Comparison of ENCODE assay signal across 9 cellular contexts in genomic region chr3:36991147-36991546, GRCh38. TPM values are rescaled to one million over a fixed set of nuclear protein-coding genes. Genes with fewer than 3 reads are reported as not detected.
DNase-seq lines count a peak whose midpoint lies in the region; ATAC-seq, FAIRE-seq and TF ChIP-seq lines count a peak whose summit lies in the region.
"Had no signal": no experiment of that assay in that cellular context is flagged by ENCODE, and none has a peak within 500 bp of the region (broad histone marks: within the 10 kb centered on the region; RNA-seq: fewer than 3 reads in every experiment).

No MANE protein-coding gene starts in this region.

- peak overlapping the region; percentile 88 for H3K27ac ChIP-seq in OCI-LY3 (ENCODE audit: low read length)
- H3K27ac ChIP-seq in right cardiac atrium (ENCODE audit: low read length): peak overlapping the region; percentile 31

- H3K79me2 ChIP-seq in OCI-LY3 (ENCODE audit: low read length): peaks cover 80% of the 10 kb centered on the region

- no peak for TF ChIP-seq POLR2A in GM12891 (IDR thresholded peaks at IDR 0.05; ENCODE audit: low read depth, low read length)

- H3K4me3 ChIP-seq in OCI-LY3 (ENCODE audit: low read length): peak overlapping the region; percentile 90
- peak overlapping the region; percentile 64 for H3K4me3 ChIP-seq in right cardiac atrium (ENCODE audit: low read length)

- peak overlapping the region; percentile 83 for H3K4me2 ChIP-seq in OCI-LY3 (ENCODE audit: low read length)

- peaks cover 32% of the 10 kb centered on the region for H4K20me1 ChIP-seq in OCI-LY3 (ENCODE audit: insufficient read depth, low read length)

- 61% methylated on average over 3 of the region's 3 CpGs for WGBS in right cardiac atrium

- no peaks in the 10 kb centered on the region for H3K9me3 Mint-ChIP-seq in endothelial cell (ENCODE audit: unreplicated experiment)

- H3K27ac Mint-ChIP-seq in endothelial cell (ENCODE audit: unreplicated experiment): no peak overlapping the region

- intact Hi-C loops in right cardiac atrium (cut with DNase I): no loop called here

- no peak overlapping the region for H3K4me3 Mint-ChIP-seq in endothelial cell (ENCODE audit: unreplicated experiment)

- H2AFZ ChIP-seq in OCI-LY3 (ENCODE audit: low read depth, low read length): no peak overlapping the region

- H3K9ac ChIP-seq in OCI-LY3 (ENCODE audit: low read length): peak overlapping the region; percentile 93

- peaks cover 59% of the 10 kb centered on the region for H3K36me3 ChIP-seq in OCI-LY3 (replicated peaks; ENCODE audit: low read depth, low read length)

- H3K27me3 ChIP-seq in OCI-LY3 (ENCODE audit: low read depth, low read length) (no peaks in the 10 kb centered on the region), right cardiac atrium (ENCODE audit: control insufficient read depth, insufficient read depth) (no peaks in the 10 kb centered on the region)

- no peak for ATAC-seq in right cardiac atrium
- ATAC-seq: left lobe of liver had no signal

- H3K36me3 Mint-ChIP-seq in endothelial cell (ENCODE audit: low read depth, unreplicated experiment): peaks cover 10% of the 10 kb centered on the region

- TF ChIP-seq CTCF in OCI-LY3 (IDR thresholded peaks at IDR 0.05; ENCODE audit: low read depth, low read length) (no peak), endothelial cell (IDR thresholded peaks at IDR 0.05; ENCODE audit: unreplicated experiment) (no peak)

- peaks cover 35% of the 10 kb centered on the region for H3K4me1 Mint-ChIP-seq in endothelial cell (ENCODE audit: unreplicated experiment)

- DNase-seq in GM12891 (ENCODE audit: insufficient read length, low spot score) (no peak), right cardiac atrium (no peak), HK-2 (ENCODE audit: unreplicated experiment) (no peak), UCSD-AML1 (lab: John Stamatoyannopoulos, UW; ENCODE audit: unreplicated experiment) (no peak), endothelial cell (ENCODE audit: low spot score) (no peak)
- peak; percentile 16 to 19 for DNase-seq in stimulated activated CD4-positive, alpha-beta T cell treated with anti-CD3 and anti-CD28 coated beads, Interleukin-2, amount 100 ng/mL, for 48 hours
- DNase-seq: activated gamma-delta T cell treated with Interleukin-2 at 50 U/mL for 16 hours had no signal

- peaks cover 1% of the 10 kb centered on the region for H3K27me3 Mint-ChIP-seq in endothelial cell (ENCODE audit: unreplicated experiment)

- FAIRE-seq in GM12891 (lab: Jason Lieb, UNC): no peak

- H3K4me1 ChIP-seq in OCI-LY3 (ENCODE audit: low read length) (peaks cover 37% of the 10 kb centered on the region), right cardiac atrium (ENCODE audit: control insufficient read depth, insufficient read depth, low read length) (no peaks in the 10 kb centered on the region)

- H3K9me3 ChIP-seq in OCI-LY3 (ENCODE audit: insufficient read depth, low read length): no peaks in the 10 kb centered on the region
- H3K9me3 ChIP-seq in right cardiac atrium (ENCODE audit: control insufficient read depth, low read length): no peaks in the 10 kb centered on the region

TF ChIP-seq in GM12891, 5 proteins besides CTCF, POLR2A, EP300 and RAD21:
- TF ChIP-seq POLR2AphosphoS5 (IDR thresholded peaks at IDR 0.05; ENCODE audit: low read depth, low read length): 0 out of 2 replicates have a peak, but pooled peaks have one; percentile 21
- no peak for TF ChIP-seq POU2F2 (IDR thresholded peaks at IDR 0.05; ENCODE audit: low read depth, low read length)
- no peak for TF ChIP-seq TAF1 (IDR thresholded peaks at IDR 0.05; ENCODE audit: low read depth, low read length)
- TF ChIP-seq SPI1 (IDR thresholded peaks at IDR 0.05; ENCODE audit: low read depth, low read length): no peak
- no peak for TF ChIP-seq PAX5 (IDR thresholded peaks at IDR 0.05; ENCODE audit: insufficient read depth, low read length, severe bottlenecking)
TF ChIP-seq in GM12891: peak in this region for 1.

RNA-seq across cellular contexts. Expression of gene EPM2AIP1, which starts 1.8 kb away (rescaled TPM):
- 13.5 TPM for polyA plus RNA-seq in GM12891 (2012; ENCODE audit: low read depth, missing spikeins)
- total RNA-seq in right cardiac atrium (10 to 100 TPM; 19.7 to 23.0 (median 21.8) TPM), endothelial cell (ENCODE audit: unreplicated experiment) (15.3 TPM)
- 11.0 TPM for polyA plus RNA-seq in right cardiac atrium

RNA-seq across cellular contexts. Expression of gene MLH1, which starts 2.2 kb away (rescaled TPM):
- 42.0 TPM for polyA plus RNA-seq in GM12891 (2012; ENCODE audit: low read depth, missing spikeins)
- total RNA-seq in right cardiac atrium: 10 to 100 TPM; 33.0 to 38.9 (median 37.1) TPM
- polyA plus RNA-seq in right cardiac atrium: 27.8 TPM
- 42.9 TPM for total RNA-seq in endothelial cell (ENCODE audit: unreplicated experiment)

RNA-seq across cellular contexts. Expression of gene TRANK1, which starts 46.3 kb away (rescaled TPM):
- polyA plus RNA-seq in GM12891 (2012; ENCODE audit: low read depth, missing spikeins): 3.1 TPM
- total RNA-seq in right cardiac atrium: 10 to 100 TPM in 3 of 4 donors, 1 to 10 TPM in 1; 7.9 to 13.2 (median 12.0) TPM
- 4.6 TPM for polyA plus RNA-seq in right cardiac atrium
- 2.8 TPM for total RNA-seq in endothelial cell (ENCODE audit: unreplicated experiment)

Comparison
In these comparisons a context has a peak if more than half of its experiments do, and no peak if none do; other contexts are left out.
1. DNase-seq: peak in stimulated activated CD4-positive, alpha-beta T cell treated with anti-CD3 and anti-CD28 coated beads, Interleukin-2, amount 100 ng/mL, for 48 hours (2 of 2); none in GM12891 (single experiment), right cardiac atrium (0 of 3), HK-2 (single experiment), UCSD-AML1 (single experiment) and endothelial cell (single experiment).